14 cellular contexts compared by ENCODE assay signal in the genomic region with DNA sequence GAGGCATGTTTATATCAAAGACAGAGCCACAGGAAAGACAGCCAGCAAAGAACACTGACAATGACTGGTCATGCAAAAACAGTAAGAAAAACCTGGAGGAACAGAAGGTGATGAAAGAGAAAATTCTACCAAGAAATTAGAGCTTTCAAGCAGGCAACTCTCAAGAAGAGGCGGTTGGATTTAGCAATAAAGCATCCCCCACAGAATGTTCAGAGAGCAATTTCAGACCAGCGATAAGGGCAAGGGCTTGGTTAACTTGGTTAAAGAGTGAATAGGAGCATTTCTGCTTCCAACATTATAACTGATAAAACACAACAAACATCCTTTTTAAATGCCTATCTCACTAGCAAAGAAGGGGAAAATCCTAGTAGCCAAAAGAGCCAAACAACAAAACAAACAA.
DNase-seq lines count a peak whose midpoint lies in the region; ATAC-seq and TF ChIP-seq lines count a peak whose summit lies in the region.
"Had no signal": no experiment of that assay in that cellular context is flagged by ENCODE, and none has a peak within 500 bp of the region (broad histone marks: within the 10 kb centered on the region; RNA-seq: fewer than 3 reads in every experiment).

No MANE protein-coding gene starts in this region.

- no peak overlapping the region for H3K14ac ChIP-seq in mesenchymal stem cell (ENCODE audit: low read length in 2 of 2)

- no peaks in the 10 kb centered on the region for H3K9me3 ChIP-seq in SK-N-MC (ENCODE audit: low read depth, low read length)
- no peaks in the 10 kb centered on the region for H3K9me3 ChIP-seq in mesenchymal stem cell (ENCODE audit: control insufficient read depth, low read length)
- no peaks in the 10 kb centered on the region for H3K9me3 ChIP-seq in MG63
- H3K9me3 ChIP-seq: BLaER1 treated with 17β-estradiol and CSF1 and Interleukin-3, amounts not matched to agents 10 nM and 100 nM had no signal

- H4K91ac ChIP-seq in mesenchymal stem cell (ENCODE audit: low read length): no peak overlapping the region

- ATAC-seq in omental fat pad (ENCODE audit: low FRiP score) (peak; percentile 46), HG03097 (IDR thresholded peaks at IDR 0.05; ENCODE audit: low FRiP score, unreplicated experiment) (no peak), HG02588 (IDR thresholded peaks at IDR 0.05; ENCODE audit: unreplicated experiment) (no peak)
- ATAC-seq: CD8-positive, alpha-beta T cell; GM23338; HCT116 had no signal

- H3K4me3 ChIP-seq in SK-N-MC (no peak overlapping the region), mesenchymal stem cell (ENCODE audit: insufficient read depth in 1 of 2, low read depth in 1 of 2, low read length in 2 of 2) (no peak overlapping the region), MG63 (no peak overlapping the region)
- H3K4me3 ChIP-seq: BLaER1 treated with 17β-estradiol and CSF1 and Interleukin-3, amounts not matched to agents 10 nM and 100 nM; GM23338 had no signal

- TF ChIP-seq CTCF in omental fat pad (IDR thresholded peaks at IDR 0.05): no peak

- no peak overlapping the region for H2BK5ac ChIP-seq in mesenchymal stem cell (ENCODE audit: low read depth, low read length, poor library complexity, severe bottlenecking)

- H3K36me3 ChIP-seq in SK-N-MC (ENCODE audit: insufficient read depth, low read length): no peaks in the 10 kb centered on the region
- no peaks in the 10 kb centered on the region for H3K36me3 ChIP-seq in mesenchymal stem cell (ENCODE audit: control insufficient read depth in 1 of 2, insufficient read depth in 2 of 2, low read depth in 1 of 2, low read length in 2 of 2)
- no peaks in the 10 kb centered on the region for H3K36me3 ChIP-seq in MG63
- H3K36me3 ChIP-seq: BLaER1 treated with 17β-estradiol and CSF1 and Interleukin-3, amounts not matched to agents 10 nM and 100 nM had no signal

- H2BK15ac ChIP-seq in mesenchymal stem cell (ENCODE audit: low read depth, poor library complexity, severe bottlenecking): no peak overlapping the region

- no peaks in the 10 kb centered on the region for H3K79me1 ChIP-seq in mesenchymal stem cell (replicated peaks; ENCODE audit: low read length, poor library complexity, severe bottlenecking)

- H3K4me2 ChIP-seq in mesenchymal stem cell (ENCODE audit: low read length, poor library complexity, severe bottlenecking): no peak overlapping the region

- H3K27me3 ChIP-seq in mesenchymal stem cell (ENCODE audit: control insufficient read depth in 1 of 2, insufficient read depth in 1 of 2, low read length in 2 of 2) (no peaks in the 10 kb centered on the region), MG63 (no peaks in the 10 kb centered on the region)

- no peak overlapping the region for H2AFZ ChIP-seq in mesenchymal stem cell (ENCODE audit: low read depth, low read length)
- H2AFZ ChIP-seq: GM23338 had no signal

- no peak overlapping the region for H3K4ac ChIP-seq in mesenchymal stem cell (ENCODE audit: low read depth in 1 of 2, low read length in 2 of 2)

- H3K4me1 ChIP-seq in mesenchymal stem cell (ENCODE audit: control insufficient read depth, insufficient read depth, low read depth, low read length): peaks cover 7% of the 10 kb centered on the region

- H3K9ac ChIP-seq in SK-N-MC (ENCODE audit: insufficient read length) (no peak overlapping the region), mesenchymal stem cell (ENCODE audit: low read length) (no peak overlapping the region)
- H3K9ac ChIP-seq: BLaER1 treated with 17β-estradiol and CSF1 and Interleukin-3, amounts not matched to agents 10 nM and 100 nM had no signal

- no peak overlapping the region for H3K23ac ChIP-seq in mesenchymal stem cell (ENCODE audit: low read length in 2 of 2)

- H4K8ac ChIP-seq in mesenchymal stem cell (ENCODE audit: low read length): no peak overlapping the region

- DNase-seq in SK-N-MC (ENCODE audit: low read depth, low spot score) (no peak), mesenchymal stem cell (no peak), omental fat pad (ENCODE audit: low spot score) (no peak), MG63 (no peak)
- DNase-seq: Calu3; CD8-positive, alpha-beta T cell; DMS79 treated with DMSO at 0.1 percent for 48 hours; GF-D8; HFFc6 had no signal

- no CpG with 5 or more reads among the region's 2 CpGs for WGBS in mesenchymal stem cell

- H3K27ac ChIP-seq in SK-N-MC: peak overlapping the region; percentile 90; the same call in 1 of the 2 replicates
- H3K27ac ChIP-seq in mesenchymal stem cell (ENCODE audit: low read length, poor library complexity, severe bottlenecking): no peak overlapping the region

- no peak overlapping the region for H2BK120ac ChIP-seq in mesenchymal stem cell (ENCODE audit: low read depth, low read length)

- H2BK12ac ChIP-seq in mesenchymal stem cell (ENCODE audit: low read length in 2 of 2): no peak overlapping the region

- H3K18ac ChIP-seq in mesenchymal stem cell (ENCODE audit: low read depth in 1 of 2, low read length in 2 of 2): no peak overlapping the region

- H2AK5ac ChIP-seq in mesenchymal stem cell (ENCODE audit: low read length, severe bottlenecking): peak overlapping the region; percentile 76
